Comparison of ENCODE assay signal across 10 cellular contexts in genomic region chr5:53030828-53031425, GRCh38. TPM values are rescaled to one million over a fixed set of nuclear protein-coding genes. Genes with fewer than 3 reads are reported as not detected.
A peak's percentile ranks its signal among the peaks of the same experiment; 100 is the strongest.
DNase-seq lines count a peak whose midpoint lies in the region; ATAC-seq and TF ChIP-seq lines count a peak whose summit lies in the region.
"Had no signal": no experiment of that assay in that cellular context is flagged by ENCODE, and none has a peak within 500 bp of the region (broad histone marks: within the 10 kb centered on the region; RNA-seq: fewer than 3 reads in every experiment).

No MANE protein-coding gene starts in this region.

- no peak overlapping the region for H3K4me3 ChIP-seq in CD8-positive, alpha-beta T cell (ENCODE audit: low read depth, low read length)
- H3K4me3 ChIP-seq in brain microvascular endothelial cell (ENCODE audit: low read depth, low read length), result no peak overlapping the region

- H3K9me3 Mint-ChIP-seq in CD8-positive, alpha-beta T cell, result no peaks in the 10 kb centered on the region
- H3K9me3 Mint-ChIP-seq in naive thymus-derived CD8-positive, alpha-beta T cell, result no peaks in the 10 kb centered on the region

- intact Hi-C loops in CD8-positive, alpha-beta T cell (cut with DNase I, micrococcal nuclease), result no loop called here
- intact Hi-C loops in sciatic nerve (cut with DNase I), result no loop called here

- H3K36me3 Mint-ChIP-seq in CD8-positive, alpha-beta T cell, result no peaks in the 10 kb centered on the region
- H3K36me3 Mint-ChIP-seq in naive thymus-derived CD8-positive, alpha-beta T cell, result no peaks in the 10 kb centered on the region

- H3K27me3 ChIP-seq in CD8-positive, alpha-beta T cell (ENCODE audit: insufficient read depth, low read length), result no peaks in the 10 kb centered on the region
- no peaks in the 10 kb centered on the region for H3K27me3 ChIP-seq in brain microvascular endothelial cell (replicated peaks)

- no peaks in the 10 kb centered on the region for H3K36me3 ChIP-seq in CD8-positive, alpha-beta T cell (ENCODE audit: insufficient read depth, low read length)
- peaks cover 5% of the 10 kb centered on the region for H3K36me3 ChIP-seq in brain microvascular endothelial cell (replicated peaks)

- TF ChIP-seq CTCF in CD8-positive, alpha-beta T cell (IDR thresholded peaks at IDR 0.05), result no peak
- no peak for TF ChIP-seq CTCF in brain microvascular endothelial cell (IDR thresholded peaks at IDR 0.05; ENCODE audit: low read depth, low read length, missing control alignments)

- CTCF ChIA-PET in CD8-positive, alpha-beta T cell (lab: Charles Lee), result no interaction called here

- peak overlapping the region; percentile 62 for H3K27ac Mint-ChIP-seq in CD8-positive, alpha-beta T cell
- H3K27ac Mint-ChIP-seq in naive thymus-derived CD8-positive, alpha-beta T cell, result peak overlapping the region in 9 of 10 donors; percentile 20 to 89 (median 68)

- POLR2A ChIA-PET in CD8-positive, alpha-beta T cell (lab: Charles Lee), result no interaction called here
- POLR2A ChIA-PET in naive thymus-derived CD8-positive, alpha-beta T cell (lab: Charles Lee), result interaction anchor here (1.7 kb wide), 1 partner anchor 9 kb away, joined by 3 read pairs; no protein-coding TSS in a partner anchor

- ATAC-seq in CD8-positive, alpha-beta T cell, result no peak
- ATAC-seq in naive thymus-derived CD8-positive, alpha-beta T cell, result no peak
- ATAC-seq in sciatic nerve (no peak), HG03520 (IDR thresholded peaks at IDR 0.05; ENCODE audit: unreplicated experiment) (no peak), HG03565 (IDR thresholded peaks at IDR 0.05; ENCODE audit: unreplicated experiment) (no peak)

- in situ Hi-C loops in brain microvascular endothelial cell (cut with HindIII; ENCODE audit: low pct_ligation_motif_present, low sequenced_read_pairs), result no loop called here

- no peak overlapping the region for H3K4me3 Mint-ChIP-seq in CD8-positive, alpha-beta T cell
- H3K4me3 Mint-ChIP-seq in naive thymus-derived CD8-positive, alpha-beta T cell, result no peak overlapping the region

- H3K4me1 Mint-ChIP-seq in CD8-positive, alpha-beta T cell (ENCODE audit: low read depth), result peaks cover 17% of the 10 kb centered on the region
- H3K4me1 Mint-ChIP-seq in naive thymus-derived CD8-positive, alpha-beta T cell, result peaks cover 5 to 25% (median 10%) of the 10 kb centered on the region in 4 donors

- H3K4me1 ChIP-seq in CD8-positive, alpha-beta T cell (ENCODE audit: insufficient read depth, low read length), result peaks cover 10% of the 10 kb centered on the region

- no peaks in the 10 kb centered on the region for H3K27me3 Mint-ChIP-seq in CD8-positive, alpha-beta T cell (ENCODE audit: low read depth)
- no peaks in the 10 kb centered on the region for H3K27me3 Mint-ChIP-seq in naive thymus-derived CD8-positive, alpha-beta T cell

- no peak for DNase-seq in CD8-positive, alpha-beta T cell
- DNase-seq in M059J (ENCODE audit: low read depth) (peak; percentile 52), brain microvascular endothelial cell (no peak), sciatic nerve (ENCODE audit: low spot score) (no peak), SKM-1 (lab: John Stamatoyannopoulos, UW; ENCODE audit: unreplicated experiment) (no peak)
- DNase-seq in naive thymus-derived CD8-positive, alpha-beta T cell, result no peak
- DNase-seq: DMS79, NCI-H1930 had no signal

- H3K9me3 ChIP-seq in CD8-positive, alpha-beta T cell (ENCODE audit: low read length), result no peaks in the 10 kb centered on the region

- no peak overlapping the region for H3K27ac ChIP-seq in CD8-positive, alpha-beta T cell (ENCODE audit: low read depth, low read length)
- H3K27ac ChIP-seq in brain microvascular endothelial cell, result peak overlapping the region; percentile 85

RNA-seq across cellular contexts. Expression of gene ITGA2, which starts 41.8 kb away (rescaled TPM):
- not detected for total RNA-seq in CD8-positive, alpha-beta T cell
- 24.6 and 30.1 TPM in 2 replicates for total RNA-seq in M059J (2014; rRNA removed; shearing (Covaris generic))
- not detected for total RNA-seq in naive thymus-derived CD8-positive, alpha-beta T cell
- polyA plus RNA-seq in naive thymus-derived CD8-positive, alpha-beta T cell, result under 1 TPM in 2 of 3 donors, not detected in 1; 0.06 to 0.19 TPM
- total RNA-seq in sciatic nerve, result 11.0 TPM

Comparison
In these comparisons a context has a peak if more than half of its experiments do, and no peak if none do; other contexts are left out.
1. RNA of gene ITGA2, which starts 41.8 kb away (total RNA-seq): 24.6 to 30.1 TPM in M059J and 11.0 TPM in sciatic nerve (single experiment); not detected in naive thymus-derived CD8-positive, alpha-beta T cell and not detected in CD8-positive, alpha-beta T cell; every median in the first group is over 10 times any median in the second.